8 cellular contexts compared by ENCODE assay signal in genomic region chr11:6646631-6647281, GRCh38. TPM values are rescaled to one million over a fixed set of nuclear protein-coding genes. Genes with fewer than 3 reads are reported as not detected.
DNase-seq lines count a peak whose midpoint lies in the region; ATAC-seq and TF ChIP-seq lines count a peak whose summit lies in the region.

No MANE protein-coding gene starts in this region.

- DNase-seq in GM13976 (ENCODE audit: low spot score) (peak; percentile 78), body of pancreas (no peak), globus pallidus (ENCODE audit: low spot score) (no peak), retina (no peak), midbrain (lab: John Stamatoyannopoulos, UW) (no peak)

- H3K27ac ChIP-seq in KOPT-K1 (ENCODE audit: low read depth, low read length, poor library complexity, severe bottlenecking) (peak overlapping the region; percentile 69), body of pancreas (peak overlapping the region in 1 of 4 donors; percentile 30), muscle layer of colon (ENCODE audit: low read depth, low read length) (peak overlapping the region; percentile 57)

- intact Hi-C loops in body of pancreas (cut with DNase I) = no loop called here

- H3K36me3 ChIP-seq in KOPT-K1 (ENCODE audit: insufficient read depth, low read length) (no peaks in the 10 kb centered on the region), body of pancreas (replicated peaks in 1 of 2; ENCODE audit: insufficient read depth in 1 of 2, low read depth in 2 of 2) (no peaks in the 10 kb centered on the region), muscle layer of colon (ENCODE audit: insufficient read depth, low read length) (peaks cover 10% of the 10 kb centered on the region)

- H3K9ac ChIP-seq in muscle layer of colon (ENCODE audit: low read length) = peak overlapping the region; percentile 5

- in situ Hi-C loops in GM13976 (cut with MboI; ENCODE audit: low sequenced_read_pairs, unreplicated experiment) = no loop called here

- 56 to 66% methylated on average over 7 of the region's 7 CpGs for WGBS in body of pancreas, 2 donors

- H3K9me3 ChIP-seq in KOPT-K1 (ENCODE audit: insufficient read depth, low read length, poor library complexity, severe bottlenecking) (no peaks in the 10 kb centered on the region), body of pancreas (no peaks in the 10 kb centered on the region), muscle layer of colon (ENCODE audit: low read length) (no peaks in the 10 kb centered on the region)

- ATAC-seq in GM21619 (IDR thresholded peaks at IDR 0.05; ENCODE audit: unreplicated experiment) (peak; percentile 91), body of pancreas (peak; percentile 26)

- no peaks in the 10 kb centered on the region for H3K4me1 ChIP-seq in body of pancreas
- H3K4me1 ChIP-seq in muscle layer of colon (ENCODE audit: insufficient read depth, low read length) = peaks cover 44% of the 10 kb centered on the region

- TF ChIP-seq CTCF in GM13976 (IDR thresholded peaks at IDR 0.05; ENCODE audit: borderline replicate concordance, control extremely low read depth, extremely low read depth, insufficient read depth, missing control alignments) (no peak), body of pancreas (IDR thresholded peaks at IDR 0.05) (no peak)

- TF ChIP-seq POLR2A in body of pancreas (IDR thresholded peaks at IDR 0.05) = no peak

- H3K27me3 ChIP-seq in body of pancreas = no peaks in the 10 kb centered on the region
- H3K27me3 ChIP-seq in muscle layer of colon (ENCODE audit: control insufficient read depth in 1 of 2, insufficient read depth in 2 of 2, low read length in 2 of 2) = no peaks in the 10 kb centered on the region

- no peak overlapping the region for H3K4me3 ChIP-seq in body of pancreas
- peak overlapping the region in 1 of 2 donors; percentile 46 for H3K4me3 ChIP-seq in muscle layer of colon (ENCODE audit: low read depth in 1 of 2, low read length in 2 of 2)

RNA-seq across cellular contexts. Expression of gene DCHS1, which starts 8.9 kb away (rescaled TPM):
- total RNA-seq in body of pancreas = 10 to 100 TPM in 1 of 2 donors, 1 to 10 TPM in 1; 6.0 to 10.9 TPM

RNA-seq across cellular contexts. Expression of gene TPP1, which starts 27.5 kb away (rescaled TPM):
- 10 to 100 TPM; 20.8 TPM for total RNA-seq in body of pancreas

RNA-seq across cellular contexts. Expression of gene TAF10, which starts 34.7 kb away (rescaled TPM):
- 100 to 1,000 TPM; 115 to 215 TPM for total RNA-seq in body of pancreas

RNA-seq across cellular contexts. Expression of gene MRPL17, which starts 36.4 kb away (rescaled TPM):
- total RNA-seq in body of pancreas = 100 to 1,000 TPM in 1 of 2 donors, 10 to 100 TPM in 1; 19.4 to 263 TPM

RNA-seq across cellular contexts. Expression of gene ILK, which starts 43.2 kb away (rescaled TPM):
- 100 to 1,000 TPM in 1 of 2 donors, 10 to 100 TPM in 1; 82.8 to 137 TPM for total RNA-seq in body of pancreas
